13 cellular contexts compared by ENCODE assay signal in the genomic region with DNA sequence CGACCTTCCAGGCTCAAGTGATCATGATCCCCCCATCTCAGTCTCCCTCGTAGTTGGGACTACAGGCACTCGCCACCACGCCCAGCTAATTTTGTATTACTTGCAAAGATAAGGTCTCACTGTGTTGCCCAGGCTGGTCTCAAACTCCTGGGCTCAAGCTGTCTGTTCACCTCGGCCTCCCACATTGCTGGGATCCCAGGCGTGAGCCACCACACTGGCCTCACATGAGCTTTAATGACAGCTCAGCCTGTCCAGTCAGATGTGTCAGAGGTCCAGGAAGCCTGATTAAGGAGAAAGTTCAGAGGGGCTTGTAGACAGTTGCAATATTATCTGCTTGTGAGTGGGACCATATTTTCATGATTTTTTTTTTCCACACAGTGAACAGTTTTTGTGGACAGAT.
DNase-seq lines count a peak whose midpoint lies in the region; TF ChIP-seq lines count a peak whose summit lies in the region.
"Had no signal": no experiment of that assay in that cellular context is flagged by ENCODE, and none has a peak within 500 bp of the region (broad histone marks: within the 10 kb centered on the region; RNA-seq: fewer than 3 reads in every experiment).

No MANE protein-coding gene starts in this region.

- peak overlapping the region; percentile 47 for H3K27ac ChIP-seq in OCI-LY7 (ENCODE audit: low read depth, low read length, poor library complexity, severe bottlenecking)
- H3K27ac ChIP-seq in epithelial cell of prostate, result peak overlapping the region; percentile 42
- H3K27ac ChIP-seq in sigmoid colon, result peak overlapping the region in 3 of 4 donors; percentile 45 to 60 (median 51)

- DNase-seq in T-helper 2 cell treated with Interferon-gamma antibody and Interleukin-4, amounts not matched to agents 5 μg/mL and 100 μg/mL, for 36 hours (ENCODE audit: low spot score), result no peak
- DNase-seq in T-helper 2 cell (no peak), OCI-LY7 (ENCODE audit: low spot score) (no peak), epithelial cell of prostate (ENCODE audit: low read depth, low spot score) (no peak), sigmoid colon (no peak), HK-2 (ENCODE audit: unreplicated experiment) (no peak), GOT3 (lab: John Stamatoyannopoulos, UW) (no peak), NOMO-1 treated with dmso at 0.1 percent for 144 hours (lab: John Stamatoyannopoulos, UW; ENCODE audit: unreplicated experiment) (no peak)
- DNase-seq: hippocampal formation; left lung; Right ventricle myocardium superior; stimulated activated naive CD8-positive, alpha-beta T cell treated with anti-CD3 and anti-CD28 coated beads, Interleukin-15, Interleukin-2, amounts not matched to agents 100 U/mL and 50 U/mL, for 24 hours had no signal

- H3K79me2 ChIP-seq in OCI-LY7 (ENCODE audit: insufficient read depth, low read depth, low read length), result peaks cover 53% of the 10 kb centered on the region; the same call in 1 of the 2 replicates

- no peaks in the 10 kb centered on the region for H3K9me3 Mint-ChIP-seq in T-helper 2 cell treated with Interferon-gamma antibody and Interleukin-4, amounts not matched to agents 5 μg/mL and 100 μg/mL, for 36 hours

- H3K4me1 Mint-ChIP-seq in T-helper 2 cell treated with Interferon-gamma antibody and Interleukin-4, amounts not matched to agents 5 μg/mL and 100 μg/mL, for 36 hours (ENCODE audit: low read depth), result peaks cover 80% of the 10 kb centered on the region

- no peak for TF ChIP-seq EP300 in sigmoid colon (IDR thresholded peaks at IDR 0.05)

- POLR2A ChIA-PET in OCI-LY7 (lab: Charles Lee), result interaction anchor here (0.7 to 11.8 kb wide), 3 partner anchors 13 to 168 kb away, joined by 4 to 356 read pairs (median 6); no protein-coding TSS in a partner anchor

- H3K9me2 ChIP-seq in OCI-LY7 (ENCODE audit: insufficient read depth, low read length), result no peaks in the 10 kb centered on the region

- H2AFZ ChIP-seq in OCI-LY7 (ENCODE audit: low read length), result no peak overlapping the region

- peak overlapping the region; percentile 39 for H3K27ac Mint-ChIP-seq in T-helper 2 cell treated with Interferon-gamma antibody and Interleukin-4, amounts not matched to agents 5 μg/mL and 100 μg/mL, for 36 hours

- H3K36me3 ChIP-seq in OCI-LY7 (ENCODE audit: insufficient read depth, low read length) (no peaks in the 10 kb centered on the region), sigmoid colon (no peaks in the 10 kb centered on the region)
- H3K36me3 ChIP-seq: left lung, MG63 had no signal

- TF ChIP-seq POLR2A in sigmoid colon (IDR thresholded peaks at IDR 0.05), result no peak

- H3K4me3 ChIP-seq in OCI-LY7 (ENCODE audit: low read depth, low read length, poor library complexity, severe bottlenecking), result no peak overlapping the region
- no peak overlapping the region for H3K4me3 ChIP-seq in sigmoid colon
- H3K4me3 ChIP-seq: left lung, MG63 had no signal

- H3K36me3 Mint-ChIP-seq in T-helper 2 cell treated with Interferon-gamma antibody and Interleukin-4, amounts not matched to agents 5 μg/mL and 100 μg/mL, for 36 hours (ENCODE audit: low read depth), result peaks cover 10% of the 10 kb centered on the region

- intact Hi-C loops in OCI-LY7 (cut with micrococcal nuclease; ENCODE audit: unreplicated experiment), result no loop called here
- intact Hi-C loops in sigmoid colon (cut with DNase I), result no loop called here

- WGBS in sigmoid colon, 2 donors, result 92 to 94% methylated on average over 6 of the region's 6 CpGs

- BruUV-seq in OCI-LY7 (replicated peaks; lab: Mats Ljungman, UMichigan), result no TSS peak

- H3K4me2 ChIP-seq in OCI-LY7 (ENCODE audit: low read length), result peak overlapping the region; percentile 3

- H3K4me3 Mint-ChIP-seq in T-helper 2 cell treated with Interferon-gamma antibody and Interleukin-4, amounts not matched to agents 5 μg/mL and 100 μg/mL, for 36 hours, result no peak overlapping the region

- H3K4me1 ChIP-seq in OCI-LY7 (ENCODE audit: insufficient read depth, low read length, poor library complexity, severe bottlenecking) (peaks cover 92% of the 10 kb centered on the region), sigmoid colon (peaks cover 0 to 90% (median 79%) of the 10 kb centered on the region in 4 donors)

- no peaks in the 10 kb centered on the region for H4K20me1 ChIP-seq in OCI-LY7 (ENCODE audit: insufficient read depth, low read length)

- H3K9me3 ChIP-seq in OCI-LY7 (ENCODE audit: low read length), result no peaks in the 10 kb centered on the region
- no peaks in the 10 kb centered on the region for H3K9me3 ChIP-seq in sigmoid colon
- H3K9me3 ChIP-seq: left lung, MG63 had no signal

- CTCF ChIA-PET in OCI-LY7 (lab: Charles Lee; ENCODE audit: unreplicated experiment), result interaction anchor here (1.1 to 1.6 kb wide), 2 partner anchors 12 to 13 kb away, joined by 4 read pairs; no protein-coding TSS in a partner anchor

- H3K27me3 ChIP-seq in sigmoid colon, result no peaks in the 10 kb centered on the region
- H3K27me3 ChIP-seq: left lung, MG63 had no signal

- TF ChIP-seq CTCF in OCI-LY7 (conservative IDR thresholded peaks at IDR 0.05; ENCODE audit: low read length) (no peak), sigmoid colon (IDR thresholded peaks at IDR 0.05) (no peak)

- no peaks in the 10 kb centered on the region for H3K27me3 Mint-ChIP-seq in T-helper 2 cell treated with Interferon-gamma antibody and Interleukin-4, amounts not matched to agents 5 μg/mL and 100 μg/mL, for 36 hours (ENCODE audit: low read depth)
